In genomic region chr17:4534515-4534914, GRCh38 we compare ENCODE assay signal across 12 cellular contexts. TPM values are rescaled to one million over a fixed set of nuclear protein-coding genes. Genes with fewer than 3 reads are reported as not detected.
DNase-seq lines count a peak whose midpoint lies in the region; ATAC-seq and TF ChIP-seq lines count a peak whose summit lies in the region.
"Had no signal": no experiment of that assay in that cellular context is flagged by ENCODE, and none has a peak within 500 bp of the region (broad histone marks: within the 10 kb centered on the region; RNA-seq: fewer than 3 reads in every experiment).

No MANE protein-coding gene starts in this region.

- intact Hi-C loops in sciatic nerve (cut with DNase I): no loop called here

- H3K36me3 ChIP-seq in esophagus (ENCODE audit: control insufficient read depth in 2 of 2, insufficient read depth in 2 of 2, low read length in 1 of 2): peaks cover 0 to 11% of the 10 kb centered on the region in 2 donors

- peaks cover 3 to 32% of the 10 kb centered on the region in 2 donors for H3K4me1 ChIP-seq in esophagus (ENCODE audit: control insufficient read depth in 2 of 2, insufficient read depth in 2 of 2, low read length in 1 of 2)

- H3K27me3 ChIP-seq in esophagus (ENCODE audit: control insufficient read depth in 1 of 2, insufficient read depth in 2 of 2, low read length in 2 of 2): no peaks in the 10 kb centered on the region

- WGBS in esophagus, 2 donors: 48 to 62% methylated on average over 16 to 17 of the region's 17 CpGs

- H3K4me3 ChIP-seq in NB4 (ENCODE audit: low read depth, low read length) (no peak overlapping the region), esophagus (ENCODE audit: low read depth in 1 of 2, low read length in 2 of 2) (no peak overlapping the region)

- H3K9me3 ChIP-seq in esophagus (ENCODE audit: control insufficient read depth in 2 of 2, insufficient read depth in 1 of 2, low read depth in 1 of 2, low read length in 1 of 2): peaks cover 0 to 4% of the 10 kb centered on the region in 2 donors

- peak; percentile 3 for ATAC-seq in sciatic nerve
- ATAC-seq: activated CD8-positive, alpha-beta memory T cell treated with anti-CD3 and anti-CD28 coated beads, Interleukin-2, amount 10 ng/mL, durations not matched to agents 7 days and 5 days; stimulated activated memory B cell treated with anti-CD40 and anti-IgM and Interleukin-4, amounts not matched to agents 10 μg/mL and 1 μg/mL and 100 μg/mL, for 72 hours had no signal

- no peak for TF ChIP-seq CTCF in NB4 (IDR thresholded peaks at IDR 0.05; ENCODE audit: low read depth, low read length)

- H3K27ac ChIP-seq in esophagus (ENCODE audit: low read depth in 2 of 2, low read length in 1 of 2): peak overlapping the region; percentile 2 to 55

- TF ChIP-seq POLR2A in NB4 (IDR thresholded peaks at IDR 0.05; ENCODE audit: extremely low read depth, insufficient read length): no peak

- DNase-seq in NB4 (ENCODE audit: low read depth) (peak; percentile 26), sciatic nerve (ENCODE audit: low spot score) (peak; percentile 54), HT-29 (ENCODE audit: low spot score) (no peak)
- DNase-seq in activated CD8-positive, alpha-beta memory T cell treated with anti-CD3 and anti-CD28 coated beads, Interleukin-2, amount 50 U/mL, for 48 hours: no peak
- DNase-seq in activated CD4-positive, alpha-beta T cell treated with anti-CD3 and anti-CD28 coated beads, Interleukin-2, amount 50 U/mL, for 1 hour: no peak
- DNase-seq: activated CD8-positive, alpha-beta memory T cell treated with anti-CD3 and anti-CD28 coated beads, Interleukin-2, amount 10 ng/mL, durations not matched to agents 7 days and 5 days; NCI-H187 treated with DMSO at 0.1 percent for 48 hours; nephron progenitor cell; T1000 had no signal

RNA-seq across cellular contexts. Expression of gene MYBBP1A, which starts 20.7 kb away (rescaled TPM):
- 10 to 100 TPM; 32.6 to 44.8 TPM for polyA plus RNA-seq in esophagus
- 45.1 TPM for total RNA-seq in sciatic nerve
- total RNA-seq in HT-29 (2014; rRNA removed; shearing (Covaris generic)): 136 and 177 TPM in 2 replicates

RNA-seq across cellular contexts. Expression of gene GGT6, which starts 25.9 kb away (rescaled TPM):
- 10 to 100 TPM; 49.5 to 72.3 TPM for polyA plus RNA-seq in esophagus
- total RNA-seq in sciatic nerve: not detected
- 4.8 and 7.0 TPM in 2 replicates for total RNA-seq in HT-29 (2014; rRNA removed; shearing (Covaris generic))
- total RNA-seq: activated CD8-positive, alpha-beta memory T cell treated with anti-CD3 and anti-CD28 coated beads, Interleukin-2, amount 10 ng/mL, durations not matched to agents 7 days and 5 days; H7 had no signal

RNA-seq across cellular contexts. Expression of gene SPNS2, which starts 35.8 kb away (rescaled TPM):
- 100 to 1,000 TPM in 1 of 2 donors, 10 to 100 TPM in 1; 95.3 to 238 TPM for polyA plus RNA-seq in esophagus
- total RNA-seq in sciatic nerve: 31.6 TPM
- total RNA-seq in HT-29 (2014; rRNA removed; shearing (Covaris generic)): 172 and 193 TPM in 2 replicates

RNA-seq across cellular contexts. Expression of gene SMTNL2, which starts 49.8 kb away (rescaled TPM):
- polyA plus RNA-seq in esophagus: 1 to 10 TPM in 1 of 2 donors, under 1 TPM in 1; 0.53 to 1.4 TPM
- total RNA-seq in sciatic nerve: 1.6 TPM
- not detected in 2 replicates for total RNA-seq in HT-29 (2014; rRNA removed; shearing (Covaris generic))
- total RNA-seq: activated CD8-positive, alpha-beta memory T cell treated with anti-CD3 and anti-CD28 coated beads, Interleukin-2, amount 10 ng/mL, durations not matched to agents 7 days and 5 days had no signal

Comparison
In these comparisons a context has a peak if more than half of its experiments do, and no peak if none do; other contexts are left out.
1. DNase-seq: peak in NB4 (single experiment) and sciatic nerve (single experiment); none in activated CD8-positive, alpha-beta memory T cell treated with anti-CD3 and anti-CD28 coated beads, Interleukin-2, amount 50 U/mL, for 48 hours (single experiment), HT-29 (single experiment) and activated CD4-positive, alpha-beta T cell treated with anti-CD3 and anti-CD28 coated beads, Interleukin-2, amount 50 U/mL, for 1 hour (single experiment).